8 cellular contexts compared by ENCODE assay signal in the genomic region with DNA sequence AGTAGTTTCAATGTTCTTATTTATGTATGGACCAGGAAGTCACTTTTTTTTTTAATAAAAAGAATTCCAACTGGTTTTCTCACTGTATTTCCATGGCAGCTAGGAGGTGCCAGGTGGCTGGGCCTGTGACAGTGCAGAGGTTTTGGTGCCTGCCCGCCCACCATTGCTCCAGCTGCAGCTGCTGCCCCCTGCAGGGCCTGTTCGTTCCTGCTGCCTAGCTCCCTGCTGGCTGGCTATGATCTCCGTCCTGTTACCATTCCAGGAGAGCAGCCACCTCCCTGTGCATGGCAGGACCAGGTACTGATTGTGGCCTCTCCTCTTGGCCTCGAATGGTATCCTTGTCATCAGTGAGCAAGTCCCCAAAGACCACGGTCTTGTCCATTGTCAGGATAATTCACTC. TPM values are rescaled to one million over a fixed set of nuclear protein-coding genes. Genes with fewer than 3 reads are reported as not detected.
DNase-seq lines count a peak whose midpoint lies in the region; ATAC-seq, FAIRE-seq and TF ChIP-seq lines count a peak whose summit lies in the region.
"Not testable (repeated sequence)": the region's sequence is repeated elsewhere in the genome, so short reads cannot be mapped to it uniquely, and the experiment has no call there.

No MANE protein-coding gene starts in this region.

- not testable (repeated sequence) for FAIRE-seq in bronchial epithelial cell (lab: Jason Lieb, UNC); kidney (lab: Jason Lieb, UNC); small intestine (lab: Jason Lieb, UNC)

- H3K27ac ChIP-seq in kidney (ENCODE audit: low read depth in 2 of 2, low read length in 2 of 2); small intestine (ENCODE audit: low read depth in 1 of 2, low read length in 1 of 2); tibial nerve: not testable (repeated sequence)

- not testable (repeated sequence) for H3K4me3 ChIP-seq in bronchial epithelial cell (ENCODE audit: low read depth, low read length); kidney (ENCODE audit: low read length in 2 of 2); small intestine (ENCODE audit: low read depth in 1 of 2, low read length in 2 of 2); tibial nerve

- TF ChIP-seq POLR2A in tibial nerve (IDR thresholded peaks at IDR 0.05), result not testable (repeated sequence)

- TF ChIP-seq EP300 in tibial nerve (IDR thresholded peaks at IDR 0.05), result not testable (repeated sequence)

- H3K9me3 ChIP-seq in kidney (ENCODE audit: control insufficient read depth in 1 of 2, low read length in 2 of 2); small intestine (ENCODE audit: control insufficient read depth, low read depth); tibial nerve: not testable (repeated sequence)

- not testable (repeated sequence) for H3K4me1 ChIP-seq in kidney (ENCODE audit: control insufficient read depth in 1 of 2, insufficient read depth in 1 of 2, low read depth in 1 of 2, low read length in 2 of 2); small intestine (ENCODE audit: control insufficient read depth in 2 of 2, insufficient read depth in 1 of 2, low read depth in 1 of 2, low read length in 1 of 2); tibial nerve

- TF ChIP-seq CTCF in GM12873 (IDR thresholded peaks at IDR 0.05; ENCODE audit: insufficient read depth, low read depth, low read length, missing control alignments), result peak; percentile 60
- TF ChIP-seq CTCF in bronchial epithelial cell (IDR thresholded peaks at IDR 0.05; ENCODE audit: insufficient read depth, low read length, severe bottlenecking), result peak; percentile 70
- peak; percentile 35 for TF ChIP-seq CTCF in kidney (IDR thresholded peaks at IDR 0.05; ENCODE audit: borderline replicate concordance, extremely low read depth, insufficient read depth)
- TF ChIP-seq CTCF in tibial nerve (IDR thresholded peaks at IDR 0.05), result peak in 3 of 5 experiments; percentile 23 to 39 (median 28)

- DNase-seq in NCI-H69 (lab: John Stamatoyannopoulos, UW) (peak; percentile 63), bronchial epithelial cell (ENCODE audit: low read depth) (peak; percentile 34), small intestine (peak; percentile 53)
- DNase-seq in activated CD8-positive, alpha-beta memory T cell treated with anti-CD3 and anti-CD28 coated beads for 48 hours (ENCODE audit: low read depth in 2 of 3, low spot score in 2 of 3), result peak; percentile 3 to 31 (median 15)
- not testable (repeated sequence) for DNase-seq in kidney; tibial nerve (ENCODE audit: low spot score in 2 of 2)

- H3K36me3 ChIP-seq in bronchial epithelial cell (ENCODE audit: control insufficient read depth, insufficient read depth, low read length); kidney (ENCODE audit: control insufficient read depth in 1 of 2, insufficient read depth in 2 of 2, low read length in 2 of 2); small intestine (ENCODE audit: control insufficient read depth in 2 of 2, insufficient read depth in 2 of 2, low read length in 2 of 2); tibial nerve: not testable (repeated sequence)

- peak; percentile 75 for ATAC-seq in HG02759 (IDR thresholded peaks at IDR 0.05; ENCODE audit: unreplicated experiment)

- 12 to 13% methylated on average over 5 of the region's 5 CpGs; no CpG with 5 or more reads in 1 of the 3 donors for WGBS in small intestine, 3 donors
- WGBS in tibial nerve, 2 donors, result 32 to 33% methylated on average over 3 of the region's 5 CpGs

- H3K27me3 ChIP-seq in bronchial epithelial cell (ENCODE audit: control insufficient read depth, insufficient read depth, low read length); small intestine (ENCODE audit: control insufficient read depth in 2 of 2, insufficient read depth in 2 of 2, low read length in 2 of 2); tibial nerve: not testable (repeated sequence)

- intact Hi-C loops in kidney (cut with DNase I), result not testable (repeated sequence)

- H3K9ac ChIP-seq in kidney (ENCODE audit: low read length in 2 of 2), result not testable (repeated sequence)

RNA-seq across cellular contexts. Expression of a gene that starts 2.1 kb away (rescaled TPM):
- 0.64 and 1.1 TPM in 2 replicates for total RNA-seq in bronchial epithelial cell
- total RNA-seq in kidney, result 10.9 TPM
- 43.0 TPM for polyA plus RNA-seq in kidney (ENCODE audit: insufficient read depth, low read depth, low replicate concordance)
- polyA plus RNA-seq in small intestine, result 10 to 100 TPM in 2 of 3 donors, 1 to 10 TPM in 1; 3.6 to 30.0 (median 14.1) TPM
- 10 to 100 TPM in 1 of 4 donors, 1 to 10 TPM in 3; 5.7 to 28.2 (median 8.5) TPM for total RNA-seq in tibial nerve

RNA-seq across cellular contexts. Expression of a gene that starts 19.7 kb away (rescaled TPM):
- total RNA-seq in bronchial epithelial cell, result under 0.01 TPM in 1 of 2 replicates, not detected in the other
- 0.85 TPM for total RNA-seq in kidney
- polyA plus RNA-seq in kidney (ENCODE audit: insufficient read depth, low read depth, low replicate concordance), result 0.86 TPM
- 1 to 10 TPM in 1 of 3 donors, under 1 TPM in 2; 0.03 to 4.2 (median 0.54) TPM for polyA plus RNA-seq in small intestine
- 1 to 10 TPM in 2 of 4 donors, under 1 TPM in 2; 0.21 to 2.9 (median 1.2) TPM for total RNA-seq in tibial nerve

RNA-seq across cellular contexts. Expression of a gene that starts 30.0 kb away (rescaled TPM):
- 6.8 and 9.7 TPM in 2 replicates for total RNA-seq in bronchial epithelial cell
- 29.4 TPM for total RNA-seq in kidney
- polyA plus RNA-seq in kidney (ENCODE audit: insufficient read depth, low read depth, low replicate concordance), result 128 TPM
- polyA plus RNA-seq in small intestine, result 10 to 100 TPM; 25.0 to 89.9 (median 55.9) TPM
- total RNA-seq in tibial nerve, result 10 to 100 TPM; 25.9 to 95.0 (median 72.7) TPM

RNA-seq across cellular contexts. Expression of a gene that starts 48.3 kb away (rescaled TPM):
- 16.1 and 25.8 TPM in 2 replicates for total RNA-seq in bronchial epithelial cell
- total RNA-seq in kidney, result 12.4 TPM
- 7.7 TPM for polyA plus RNA-seq in kidney (ENCODE audit: insufficient read depth, low read depth, low replicate concordance)
- polyA plus RNA-seq in small intestine, result 1 to 10 TPM; 5.4 to 7.4 (median 6.2) TPM
- total RNA-seq in tibial nerve, result 10 to 100 TPM; 25.5 to 28.6 (median 26.8) TPM

RNA-seq across cellular contexts. Expression of a gene that starts 52.7 kb away (rescaled TPM):
- total RNA-seq in bronchial epithelial cell (0.26 TPM in 2 replicates), kidney (3.1 TPM), tibial nerve (1 to 10 TPM in 2 of 4 donors, under 1 TPM in 2; 0.20 to 3.3 (median 1.6) TPM)
- polyA plus RNA-seq in kidney (ENCODE audit: insufficient read depth, low read depth, low replicate concordance) (10.6 TPM), small intestine (10 to 100 TPM in 2 of 3 donors, 1 to 10 TPM in 1; 3.7 to 12.7 (median 11.3) TPM)
